In genomic region chr10:77504870-77505257, GRCh38 we compare ENCODE assay signal across 11 cellular contexts.
A peak's percentile ranks its signal among the peaks of the same experiment; 100 is the strongest.
DNase-seq lines count a peak whose midpoint lies in the region; FAIRE-seq and TF ChIP-seq lines count a peak whose summit lies in the region.
"Had no signal": no experiment of that assay in that cellular context is flagged by ENCODE, and none has a peak within 500 bp of the region (broad histone marks: within the 10 kb centered on the region; RNA-seq: fewer than 3 reads in every experiment).

No MANE protein-coding gene starts in this region.

- H4K20me1 ChIP-seq in SK-N-SH (ENCODE audit: insufficient read depth), result no peaks in the 10 kb centered on the region

- BruUV-seq in MCF 10A (replicated peaks; lab: Mats Ljungman, UMichigan), result no TSS peak

- TF ChIP-seq EP300 in SK-N-SH (IDR thresholded peaks at IDR 0.05; ENCODE audit: borderline replicate concordance in 1 of 2, low read depth in 1 of 2, low read length in 1 of 2), result peak in 1 of 2 experiments; percentile 78; a peak in 1 of 4 replicates

- peaks cover 30% of the 10 kb centered on the region for H3K79me2 ChIP-seq in SK-N-SH (ENCODE audit: insufficient read depth)

- H3K9ac ChIP-seq in SK-N-SH, result peak overlapping the region; percentile 34; the same call in 1 of the 2 replicates

- no peaks in the 10 kb centered on the region for H3K9me3 ChIP-seq in breast epithelium
- H3K9me3 ChIP-seq in SK-N-SH, result no peaks in the 10 kb centered on the region
- H3K9me3 ChIP-seq in ascending aorta, result no peaks in the 10 kb centered on the region
- H3K9me3 ChIP-seq: uterus had no signal

- peak; percentile 86 for FAIRE-seq in urothelium cell line (lab: Jason Lieb, UNC)

- H3K27ac Mint-ChIP-seq in MCF 10A (ENCODE audit: low read depth, unreplicated experiment), result no peak overlapping the region

- TF ChIP-seq CTCF in MCF 10A (IDR thresholded peaks at IDR 0.05; ENCODE audit: unreplicated experiment) (peak; percentile 24), breast epithelium (IDR thresholded peaks at IDR 0.05) (no peak), SK-N-SH (IDR thresholded peaks at IDR 0.05) (peak; percentile 11; the same call in 1 of the 2 replicates), ascending aorta (IDR thresholded peaks at IDR 0.05) (no peak)

- H3K36me3 Mint-ChIP-seq in MCF 10A (ENCODE audit: insufficient read depth, unreplicated experiment), result no peaks in the 10 kb centered on the region

- no peaks in the 10 kb centered on the region for H3K9me2 ChIP-seq in SK-N-SH

- H3K9me3 Mint-ChIP-seq in MCF 10A (ENCODE audit: unreplicated experiment), result no peaks in the 10 kb centered on the region

- H2AFZ ChIP-seq in SK-N-SH (ENCODE audit: low read depth), result no peak overlapping the region

- H3F3A ChIP-seq in SK-N-SH (replicated peaks; ENCODE audit: insufficient read depth), result peaks cover 53% of the 10 kb centered on the region

- H3K4me3 Mint-ChIP-seq in MCF 10A (ENCODE audit: unreplicated experiment), result no peak overlapping the region

- H3K4me1 ChIP-seq in breast epithelium (no peaks in the 10 kb centered on the region), SK-N-SH (ENCODE audit: control insufficient read depth in 1 of 2, insufficient read depth in 2 of 2, low read depth in 1 of 2, low read length in 1 of 2) (peaks cover 23 to 58% of the 10 kb centered on the region in 2 experiments), ascending aorta (peaks cover 0 to 42% of the 10 kb centered on the region in 2 donors)

- H3K27ac ChIP-seq in breast epithelium (no peak overlapping the region), SK-N-SH (ENCODE audit: low read depth in 2 of 2, low read length in 1 of 2) (peak overlapping the region; percentile 76 to 91; a peak in 3 of 4 replicates), ascending aorta (no peak overlapping the region)

- WGBS in SK-N-SH (ENCODE audit: low lambda C conversion rate), result 16% methylated on average over 4 of the region's 4 CpGs

- H3K4me1 Mint-ChIP-seq in MCF 10A (ENCODE audit: insufficient read depth, unreplicated experiment), result peaks cover 31% of the 10 kb centered on the region

- peak overlapping the region; percentile 70 for H3K4me2 ChIP-seq in SK-N-SH

- TF ChIP-seq POLR2A in breast epithelium (IDR thresholded peaks at IDR 0.05), result no peak

- CTCF ChIA-PET in MCF 10A (lab: Yijun Ruan, JAX), result interaction anchor here (0.5 to 2.0 kb wide), 9 partner anchors 12 to 1101 kb away, joined by 3 to 7 read pairs (median 4); no protein-coding TSS in a partner anchor
- CTCF ChIA-PET in SK-N-SH (lab: Yijun Ruan, JAX), result interaction anchor here (0.7 to 4.7 kb wide), 5 partner anchors 10 to 339 kb away, joined by 3 to 29 read pairs (median 5); no protein-coding TSS in a partner anchor

- H3K4me3 ChIP-seq in breast epithelium, result no peak overlapping the region
- H3K4me3 ChIP-seq in SK-N-SH (ENCODE audit: low read depth in 2 of 2, low read length in 1 of 2), result no peak overlapping the region
- no peak overlapping the region for H3K4me3 ChIP-seq in ascending aorta
- H3K4me3 ChIP-seq: uterus had no signal

- no peak for TF ChIP-seq RAD21 in SK-N-SH (IDR thresholded peaks at IDR 0.05; ENCODE audit: low read length)

- DNase-seq in MCF 10A (ENCODE audit: unreplicated experiment) (peak; percentile 77), breast epithelium (ENCODE audit: low spot score in 2 of 2) (no peak), SK-N-SH (no peak), head of caudate nucleus (peak in 40 of 42 donors; percentile 23 to 89 (median 60)), urothelium cell line (ENCODE audit: low spot score) (peak; percentile 85), ureter (ENCODE audit: low spot score) (no peak), ascending aorta (ENCODE audit: low spot score in 2 of 2) (no peak)
- no peak for DNase-seq in stimulated activated CD4-positive, alpha-beta T cell treated with anti-CD3 and anti-CD28 coated beads, Interleukin-4, amount 100 ng/mL, for 4 hours
- DNase-seq: effector CD4-positive, alpha-beta T cell; stimulated activated CD4-positive, alpha-beta T cell treated with anti-CD3 and anti-CD28 coated beads, Interleukin-2, amount 100 ng/mL, for 48 hours; uterus had no signal

- H3K36me3 ChIP-seq in breast epithelium (no peaks in the 10 kb centered on the region), SK-N-SH (replicated peaks in 1 of 2; ENCODE audit: control insufficient read depth in 1 of 2, insufficient read depth in 2 of 2, low read length in 1 of 2) (no peaks in the 10 kb centered on the region), ascending aorta (no peaks in the 10 kb centered on the region)
- H3K36me3 ChIP-seq: uterus had no signal

- POLR2A ChIA-PET in MCF 10A (lab: Yijun Ruan, JAX), result interaction anchor here (0.8 to 1.6 kb wide), 4 partner anchors 9 to 112 kb away, joined by 3 to 6 read pairs (median 4); no protein-coding TSS in a partner anchor
- POLR2A ChIA-PET in SK-N-SH (lab: Yijun Ruan, JAX), result no interaction called here

- H3K27me3 Mint-ChIP-seq in MCF 10A (ENCODE audit: insufficient read depth, unreplicated experiment), result no peaks in the 10 kb centered on the region

- H3K27me3 ChIP-seq in breast epithelium (no peaks in the 10 kb centered on the region), SK-N-SH (ENCODE audit: insufficient read depth) (no peaks in the 10 kb centered on the region), ascending aorta (no peaks in the 10 kb centered on the region)
- H3K27me3 ChIP-seq: uterus had no signal

- intact Hi-C loops in MCF 10A (cut with micrococcal nuclease), result loop anchor here (1.0 to 10.0 kb wide), 4 partner anchors 88 to 340 kb away; no protein-coding TSS in a partner anchor
- intact Hi-C loops in breast epithelium (cut with DNase I; ENCODE audit: low total_unique reads), result no loop called here
- intact Hi-C loops in head of caudate nucleus (cut with DNase I), result loop anchor here (5.0 kb wide), 1 partner anchor 127 kb away; no protein-coding TSS in a partner anchor
- intact Hi-C loops in ascending aorta (cut with DNase I), result no loop called here

TF ChIP-seq in SK-N-SH, 30 proteins besides CTCF, POLR2A, EP300 and RAD21:
- TF ChIP-seq SMC3 (IDR thresholded peaks at IDR 0.05; ENCODE audit: low read depth, low read length), result no peak
- TF ChIP-seq RXRA (IDR thresholded peaks at IDR 0.05; ENCODE audit: borderline replicate concordance, low read depth), result peak; percentile 67; the same call in 1 of the 2 replicates
- TF ChIP-seq JUND (IDR thresholded peaks at IDR 0.05), result peak; percentile 62
- peak; percentile 64; the same call in 1 of the 2 replicates for TF ChIP-seq FOSL2 (IDR thresholded peaks at IDR 0.05; ENCODE audit: borderline replicate concordance, low read depth)
- TF ChIP-seq NFIC (IDR thresholded peaks at IDR 0.05; ENCODE audit: borderline replicate concordance), result peak; percentile 61; the same call in 1 of the 2 replicates
- TF ChIP-seq TCF12 (IDR thresholded peaks at IDR 0.05), result peak; percentile 78
- TF ChIP-seq POLR2AphosphoS5 (IDR thresholded peaks at IDR 0.05; ENCODE audit: low read depth, low read length), result no peak
- TF ChIP-seq FOXM1 (IDR thresholded peaks at IDR 0.05; ENCODE audit: low read depth), result 0 out of 2 replicates have a peak, but pooled peaks have one; percentile 24
- TF ChIP-seq PBX3 (IDR thresholded peaks at IDR 0.05), result peak; percentile 65
- no peak for TF ChIP-seq SIN3A (IDR thresholded peaks at IDR 0.05; ENCODE audit: borderline replicate concordance, low read depth, low read length)

Comparison
In these comparisons a context has a peak if more than half of its experiments do, and no peak if none do; other contexts are left out.
1. DNase-seq: peak in MCF 10A (single experiment), head of caudate nucleus (40 of 42) and urothelium cell line (single experiment); none in breast epithelium (0 of 2), SK-N-SH (single experiment), stimulated activated CD4-positive, alpha-beta T cell treated with anti-CD3 and anti-CD28 coated beads, Interleukin-4, amount 100 ng/mL, for 4 hours (0 of 2), ureter (single experiment) and ascending aorta (0 of 2).
2. CTCF ChIP-seq: peak in MCF 10A (single experiment) and SK-N-SH (single experiment); none in breast epithelium (0 of 3) and ascending aorta (0 of 3).
3. intact Hi-C loops: an anchor here in MCF 10A (1.0 to 10.0 kb wide) and head of caudate nucleus (5.0 kb wide); none called in breast epithelium and ascending aorta.
4. H3K27ac ChIP-seq: peak in SK-N-SH (2 of 2); none in breast epithelium (0 of 2) and ascending aorta (0 of 2).